ENCODE assay signal across 27 cellular contexts in the genomic region with DNA sequence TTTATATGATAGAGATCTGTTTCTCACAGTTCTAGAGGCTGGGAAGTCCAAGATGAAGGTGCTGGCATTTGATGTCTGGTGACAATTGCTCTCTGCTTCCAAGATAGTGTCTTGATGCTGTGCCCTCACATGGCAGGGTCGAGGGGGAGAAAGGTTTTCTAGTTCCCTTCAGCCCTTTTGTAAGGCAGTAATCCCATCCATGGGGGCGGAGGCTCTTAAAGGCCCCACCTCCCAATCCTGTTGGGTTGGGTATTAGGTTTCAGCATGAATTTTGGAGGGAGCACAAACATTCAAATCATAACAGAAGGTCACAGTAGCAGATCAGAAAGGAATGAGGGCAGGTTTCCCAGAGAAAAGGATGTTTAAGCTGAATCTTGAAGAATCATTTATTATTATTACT.
"Had no signal": no experiment of that assay in that cellular context is flagged by ENCODE, and none has a peak within 500 bp of the region (broad histone marks: within the 10 kb centered on the region; RNA-seq: fewer than 3 reads in every experiment).

No MANE protein-coding gene starts in this region.

- H3K4me3 ChIP-seq: gastroesophageal sphincter, heart left ventricle, hepatocyte, left lung, ovary, psoas muscle, sigmoid colon, stomach, thyroid gland, vagina had no signal

- H3K9me3 Mint-ChIP-seq: dendritic cell treated with granulocyte-macrophage colony-stimulating factor and Interleukin-4, amounts not matched to agents 40 ng/mL and 50 ng/mL, for 4 days; nephron progenitor cell had no signal

- H3K36me3 Mint-ChIP-seq: stimulated activated effector memory CD8-positive, alpha-beta T cell treated with anti-CD3 and anti-CD28 coated beads, Interleukin-12 subunit alpha, Interleukin-12 subunit beta, amount 100 ng/mL, for 72 hours had no signal

- H3K27ac ChIP-seq: epithelial cell of prostate, foreskin keratinocyte, gastroesophageal sphincter, heart left ventricle, hepatocyte, left lung, ovary, psoas muscle, sigmoid colon, stomach, thyroid gland, vagina had no signal

- H3K4me1 Mint-ChIP-seq: endodermal cell; naive thymus-derived CD8-positive, alpha-beta T cell; nephron progenitor cell; stimulated activated effector memory CD8-positive, alpha-beta T cell treated with anti-CD3 and anti-CD28 coated beads, Interleukin-12 subunit alpha, Interleukin-12 subunit beta, amount 100 ng/mL, for 72 hours had no signal

- H3K4me1 ChIP-seq: foreskin keratinocyte, gastroesophageal sphincter, heart left ventricle, left lung, psoas muscle, sigmoid colon, stomach, thyroid gland, vagina had no signal

- ATAC-seq: esophagus mucosa; foreskin keratinocyte; gastroesophageal sphincter; heart left ventricle; left cardiac atrium; left lung; naive thymus-derived CD8-positive, alpha-beta T cell; psoas muscle; right cardiac atrium; stimulated activated effector memory CD8-positive, alpha-beta T cell treated with anti-CD3 and anti-CD28 coated beads, Interleukin-12 subunit alpha, Interleukin-12 subunit beta, amount 100 ng/mL, for 72 hours had no signal

- H3K27me3 Mint-ChIP-seq: dendritic cell treated with granulocyte-macrophage colony-stimulating factor and Interleukin-4, amounts not matched to agents 40 ng/mL and 50 ng/mL, for 4 days; naive thymus-derived CD8-positive, alpha-beta T cell had no signal

- H3K4me2 ChIP-seq: hepatocyte had no signal

- H3K36me3 ChIP-seq: gastroesophageal sphincter, heart left ventricle, left lung, ovary, sigmoid colon, stomach, thyroid gland, vagina had no signal

- H3K27me3 ChIP-seq: foreskin keratinocyte, gastroesophageal sphincter, heart left ventricle, hepatocyte, left lung, ovary, sigmoid colon, stomach, thyroid gland, vagina had no signal

- H3K4me3 Mint-ChIP-seq: dendritic cell treated with granulocyte-macrophage colony-stimulating factor and Interleukin-4, amounts not matched to agents 40 ng/mL and 50 ng/mL, for 4 days; endodermal cell; naive thymus-derived CD8-positive, alpha-beta T cell; nephron progenitor cell; stimulated activated effector memory CD8-positive, alpha-beta T cell treated with anti-CD3 and anti-CD28 coated beads, Interleukin-12 subunit alpha, Interleukin-12 subunit beta, amount 100 ng/mL, for 72 hours had no signal

- H2AFZ ChIP-seq: hepatocyte had no signal

- H3K27ac Mint-ChIP-seq: dendritic cell treated with granulocyte-macrophage colony-stimulating factor and Interleukin-4, amounts not matched to agents 40 ng/mL and 50 ng/mL, for 4 days; endodermal cell; naive thymus-derived CD8-positive, alpha-beta T cell; nephron progenitor cell; stimulated activated effector memory CD8-positive, alpha-beta T cell treated with anti-CD3 and anti-CD28 coated beads, Interleukin-12 subunit alpha, Interleukin-12 subunit beta, amount 100 ng/mL, for 72 hours had no signal

- FAIRE-seq: islet of Langerhans had no signal

- H3K79me2 ChIP-seq: hepatocyte had no signal

- H3K9me3 ChIP-seq: left lung, ovary, sigmoid colon, thyroid gland, vagina had no signal

- DNase-seq: effector CD8-positive, alpha-beta T cell; endodermal cell; foreskin keratinocyte; heart left ventricle; left cardiac atrium; left lung; naive thymus-derived CD8-positive, alpha-beta T cell; nephron progenitor cell; occipital lobe; ovary; psoas muscle; right cardiac atrium; sigmoid colon; stimulated activated CD4-positive, alpha-beta T cell treated with anti-CD3 and anti-CD28 coated beads, Interleukin-2, amount 100 ng/mL, for 24 hours; stimulated activated CD4-positive, alpha-beta T cell treated with anti-CD3 and anti-CD28 coated beads, Interleukin-4, amount 100 ng/mL, for 24 hours; stimulated activated naive CD4-positive, alpha-beta T cell treated with Interleukin-2 at 50 U/mL for 16 hours; stomach; thyroid gland; trophoblast cell had no signal
